In the genomic region with DNA sequence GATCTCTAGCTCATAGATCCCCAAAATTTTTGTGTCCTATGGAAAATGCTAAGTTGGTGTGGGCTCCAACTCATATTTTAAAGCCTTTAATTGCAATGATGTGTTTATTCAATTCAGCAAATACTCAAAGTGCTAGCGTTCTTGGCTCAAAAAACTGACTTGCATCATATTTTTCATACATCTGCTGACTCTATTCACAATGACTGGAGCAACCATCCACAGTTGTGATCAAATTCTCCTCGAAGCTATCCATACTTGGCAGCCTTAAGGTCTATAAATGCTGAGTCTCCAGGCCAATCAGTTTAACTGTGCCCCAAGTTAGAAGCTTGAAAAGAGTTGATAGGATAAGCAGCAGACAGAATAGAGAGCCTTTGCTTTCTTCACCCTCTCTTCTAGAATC, we compare ENCODE assay signal across 23 cellular contexts.
"Had no signal": no experiment of that assay in that cellular context is flagged by ENCODE, and none has a peak within 500 bp of the region (broad histone marks: within the 10 kb centered on the region; RNA-seq: fewer than 3 reads in every experiment).

No MANE protein-coding gene starts in this region.

- H3K9me3 Mint-ChIP-seq: IgD-negative memory B cell had no signal

- DNase-seq: MV-4-11, NCI-H1048, NCI-H1105, NCI-H1417, NCI-H1436 treated with DMSO at 0.1 percent for 48 hours, NCI-H1694, NCI-H187 treated with DMSO at 0.1 percent for 48 hours, NCI-H2029 treated with DMSO at 0.1 percent for 48 hours, NCI-H2171, NCI-H226, NCI-H510A, NCI-H524 treated with DMSO at 0.1 percent for 48 hours, NCI-H82, Right ventricle myocardium superior, RPMI8226, SIG-M5, SK-N-SH, T-helper 1 cell had no signal

- H3K9ac ChIP-seq: KMS-11, SK-N-SH had no signal

- H3K36me3 ChIP-seq: SJSA1 had no signal

- H3K4me3 ChIP-seq: K562, SJSA1 had no signal

- H3K36me3 Mint-ChIP-seq: IgD-negative memory B cell had no signal

- H3K4me2 ChIP-seq: KMS-11, SK-N-SH had no signal

- H3K9me3 ChIP-seq: SK-N-SH had no signal

- ATAC-seq: K562 had no signal

- H3K27ac ChIP-seq: HL-60, KMS-11, SJSA1 had no signal
